ENCODE assay signal across 25 cellular contexts in the genomic region with DNA sequence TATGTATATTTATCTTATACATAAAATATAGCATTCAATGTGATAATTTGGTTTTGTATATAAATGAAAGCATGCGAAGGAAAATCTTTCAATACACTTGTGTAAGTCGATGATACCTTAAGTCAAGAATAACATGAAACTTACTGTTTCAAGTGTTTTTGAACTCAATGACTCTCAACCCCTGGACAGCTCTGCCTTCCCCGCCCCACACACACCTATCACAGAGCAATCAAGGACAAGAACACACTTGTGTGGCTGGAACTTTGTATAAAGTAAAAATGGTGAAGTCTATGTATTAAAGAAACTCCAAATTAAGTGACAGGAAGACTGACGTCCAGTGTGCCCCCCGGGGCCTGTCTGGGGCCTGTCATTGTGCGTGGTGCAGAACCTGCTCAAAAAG.
DNase-seq lines count a peak whose midpoint lies in the region; ATAC-seq and TF ChIP-seq lines count a peak whose summit lies in the region.
"Had no signal": no experiment of that assay in that cellular context is flagged by ENCODE, and none has a peak within 500 bp of the region (broad histone marks: within the 10 kb centered on the region; RNA-seq: fewer than 3 reads in every experiment).

No MANE protein-coding gene starts in this region.

- H3K4me2 ChIP-seq in trophoblast cell (ENCODE audit: low read length), result no peak overlapping the region
- H3K4me2 ChIP-seq: A549; BLaER1 treated with 17β-estradiol and CSF1 and Interleukin-3, amounts not matched to agents 10 nM and 100 nM had no signal

- H3K18ac ChIP-seq in trophoblast cell (ENCODE audit: low read length), result no peak overlapping the region

- H3K27me3 ChIP-seq in left lung, result no peaks in the 10 kb centered on the region
- no peaks in the 10 kb centered on the region for H3K27me3 ChIP-seq in trophoblast cell (ENCODE audit: insufficient read depth, low read length)
- no peaks in the 10 kb centered on the region for H3K27me3 ChIP-seq in upper lobe of right lung
- H3K27me3 ChIP-seq: BE2C; BLaER1 treated with 17β-estradiol and CSF1 and Interleukin-3, amounts not matched to agents 10 nM and 100 nM had no signal

- no peak overlapping the region for H3K4me3 Mint-ChIP-seq in T-helper 2 cell treated with Interferon-gamma antibody and Interleukin-4, amounts not matched to agents 5 μg/mL and 100 μg/mL, for 36 hours
- H3K4me3 Mint-ChIP-seq in endothelial cell (ENCODE audit: unreplicated experiment), result no peak overlapping the region
- H3K4me3 Mint-ChIP-seq: CD14-positive monocyte; CD4-positive, alpha-beta T cell; CD8-positive, alpha-beta memory T cell had no signal

- peak overlapping the region; percentile 80 for H2BK12ac ChIP-seq in trophoblast cell (ENCODE audit: low read length)

- no peak overlapping the region for H2BK5ac ChIP-seq in trophoblast cell (ENCODE audit: low read depth, low read length, poor library complexity)

- H3K4ac ChIP-seq in trophoblast cell (ENCODE audit: low read depth, low read length), result no peak overlapping the region

- H3K27ac Mint-ChIP-seq in T-helper 2 cell treated with Interferon-gamma antibody and Interleukin-4, amounts not matched to agents 5 μg/mL and 100 μg/mL, for 36 hours, result no peak overlapping the region
- no peak overlapping the region for H3K27ac Mint-ChIP-seq in endothelial cell (ENCODE audit: unreplicated experiment)
- H3K27ac Mint-ChIP-seq: CD14-positive monocyte; CD4-positive, alpha-beta T cell; CD8-positive, alpha-beta memory T cell had no signal

- H3K4me1 ChIP-seq in left lung (peaks cover 11 to 13% of the 10 kb centered on the region in 2 donors), trophoblast cell (ENCODE audit: control insufficient read depth in 1 of 2, insufficient read depth in 2 of 2, low read length in 2 of 2) (peaks cover 6 to 7% of the 10 kb centered on the region in 2 experiments), upper lobe of right lung (peaks cover 15% of the 10 kb centered on the region)
- H3K4me1 ChIP-seq: BE2C had no signal

- no peaks in the 10 kb centered on the region for H3K36me3 ChIP-seq in left lung
- H3K36me3 ChIP-seq in trophoblast cell (ENCODE audit: control insufficient read depth in 1 of 2, insufficient read depth in 2 of 2, low read length in 2 of 2), result no peaks in the 10 kb centered on the region
- no peaks in the 10 kb centered on the region for H3K36me3 ChIP-seq in upper lobe of right lung
- H3K36me3 ChIP-seq: BE2C; BLaER1 treated with 17β-estradiol and CSF1 and Interleukin-3, amounts not matched to agents 10 nM and 100 nM had no signal

- H2BK120ac ChIP-seq in trophoblast cell (ENCODE audit: insufficient read depth, low read length, poor library complexity), result peak overlapping the region; percentile 46

- H3K14ac ChIP-seq in trophoblast cell (ENCODE audit: low read length), result no peak overlapping the region

- no peak overlapping the region for H3K9ac ChIP-seq in trophoblast cell (ENCODE audit: low read length)
- H3K9ac ChIP-seq: BLaER1 treated with 17β-estradiol and CSF1 and Interleukin-3, amounts not matched to agents 10 nM and 100 nM; GM23248 had no signal

- no peak overlapping the region for H3K4me3 ChIP-seq in left lung
- H3K4me3 ChIP-seq in trophoblast cell (ENCODE audit: low read depth, low read length), result no peak overlapping the region
- H3K4me3 ChIP-seq in upper lobe of right lung, result no peak overlapping the region
- H3K4me3 ChIP-seq: A549; BLaER1 treated with 17β-estradiol and CSF1 and Interleukin-3, amounts not matched to agents 10 nM and 100 nM; GM12878; GM23248 had no signal

- TF ChIP-seq CTCF in left lung (IDR thresholded peaks at IDR 0.05) (no peak), upper lobe of right lung (IDR thresholded peaks at IDR 0.05) (no peak), endothelial cell (IDR thresholded peaks at IDR 0.05; ENCODE audit: unreplicated experiment) (no peak)

- intact Hi-C loops in Right ventricle myocardium inferior (cut with DNase I) (loop anchor here (5.0 kb wide), 1 partner anchor 105 kb away; no protein-coding TSS in a partner anchor), left cardiac atrium (cut with DNase I) (no loop called here), left lung (cut with DNase I) (no loop called here), upper lobe of right lung (cut with DNase I) (no loop called here)

- no peaks in the 10 kb centered on the region for H3K36me3 Mint-ChIP-seq in T-helper 2 cell treated with Interferon-gamma antibody and Interleukin-4, amounts not matched to agents 5 μg/mL and 100 μg/mL, for 36 hours (ENCODE audit: low read depth)
- H3K36me3 Mint-ChIP-seq in endothelial cell (ENCODE audit: low read depth, unreplicated experiment), result no peaks in the 10 kb centered on the region
- H3K36me3 Mint-ChIP-seq: CD14-positive monocyte; CD8-positive, alpha-beta memory T cell had no signal

- H3K4me1 Mint-ChIP-seq in T-helper 2 cell treated with Interferon-gamma antibody and Interleukin-4, amounts not matched to agents 5 μg/mL and 100 μg/mL, for 36 hours (ENCODE audit: low read depth), result peaks cover 10% of the 10 kb centered on the region
- peaks cover 12% of the 10 kb centered on the region for H3K4me1 Mint-ChIP-seq in endothelial cell (ENCODE audit: unreplicated experiment)
- H3K4me1 Mint-ChIP-seq: CD14-positive monocyte; CD8-positive, alpha-beta memory T cell had no signal

- no peak overlapping the region for H2AFZ ChIP-seq in trophoblast cell (ENCODE audit: insufficient read depth, low read length, poor library complexity)
- H2AFZ ChIP-seq: GM23248 had no signal

- no peak overlapping the region for H4K8ac ChIP-seq in trophoblast cell (ENCODE audit: low read depth, low read length)

- no peak overlapping the region for H2AK5ac ChIP-seq in trophoblast cell (ENCODE audit: low read length)

- H3K27ac ChIP-seq in left lung (no peak overlapping the region), trophoblast cell (ENCODE audit: low read depth, low read length) (no peak overlapping the region), upper lobe of right lung (no peak overlapping the region)
- H3K27ac ChIP-seq: BLaER1 treated with 17β-estradiol and CSF1 and Interleukin-3, amounts not matched to agents 10 nM and 100 nM; GM23248 had no signal

- H3K9me3 ChIP-seq in left lung (no peaks in the 10 kb centered on the region), trophoblast cell (ENCODE audit: insufficient read depth, low read depth, low read length) (no peaks in the 10 kb centered on the region), upper lobe of right lung (no peaks in the 10 kb centered on the region)
- H3K9me3 ChIP-seq: A549, BE2C had no signal

- peak overlapping the region; percentile 62 for H4K91ac ChIP-seq in trophoblast cell (ENCODE audit: low read depth, low read length)

- H3K27me3 Mint-ChIP-seq in T-helper 2 cell treated with Interferon-gamma antibody and Interleukin-4, amounts not matched to agents 5 μg/mL and 100 μg/mL, for 36 hours (ENCODE audit: low read depth), result no peaks in the 10 kb centered on the region
- no peaks in the 10 kb centered on the region for H3K27me3 Mint-ChIP-seq in endothelial cell (ENCODE audit: unreplicated experiment)
- H3K27me3 Mint-ChIP-seq: CD4-positive, alpha-beta T cell had no signal

- peaks cover 15% of the 10 kb centered on the region for H3K79me1 ChIP-seq in trophoblast cell (ENCODE audit: low read length)

- no peak overlapping the region for H4K12ac ChIP-seq in trophoblast cell (ENCODE audit: low read depth, low read length)

- no peaks in the 10 kb centered on the region for H3K79me2 ChIP-seq in trophoblast cell (ENCODE audit: control insufficient read depth, insufficient read depth, low read length, poor library complexity)

- ATAC-seq in Right ventricle myocardium inferior, result no peak
- ATAC-seq in left cardiac atrium, result no peak
- ATAC-seq in left lung, result peak; percentile 64
- ATAC-seq in upper lobe of right lung, result peak; percentile 47
- ATAC-seq: A549, GM12878 had no signal

- no peaks in the 10 kb centered on the region for H3K9me3 Mint-ChIP-seq in T-helper 2 cell treated with Interferon-gamma antibody and Interleukin-4, amounts not matched to agents 5 μg/mL and 100 μg/mL, for 36 hours
- no peaks in the 10 kb centered on the region for H3K9me3 Mint-ChIP-seq in endothelial cell (ENCODE audit: unreplicated experiment)
- H3K9me3 Mint-ChIP-seq: CD4-positive, alpha-beta T cell had no signal

- DNase-seq in Right ventricle myocardium inferior (ENCODE audit: missing footprints) (peak; percentile 45), left cardiac atrium (no peak), left lung (no peak), trophoblast cell (no peak), upper lobe of right lung (no peak), endothelial cell (ENCODE audit: low spot score) (no peak)
- DNase-seq in activated CD4-positive, alpha-beta T cell treated with anti-CD3 and anti-CD28 coated beads for 4 hours, result no peak
- DNase-seq in T-helper 2 cell treated with Interferon-gamma antibody and Interleukin-4, amounts not matched to agents 5 μg/mL and 100 μg/mL, for 36 hours (ENCODE audit: low spot score), result no peak
- DNase-seq: 8988T; ACHN; AML-193; BE2C; CD4-positive, alpha-beta T cell; CD8-positive, alpha-beta memory T cell; DMS 273 treated with DMSO at 0.1 percent for 48 hours; DMS79; EL; GDM1; GM23248; H7; HCEC 1CT had no signal

- no CpG with 5 or more reads among the region's 6 CpGs for WGBS in trophoblast cell (ENCODE audit: extremely low coverage, insufficient coverage, insufficient read length)

- H3K23ac ChIP-seq in trophoblast cell (ENCODE audit: low read length), result no peak overlapping the region

Comparison
In these comparisons a context has a peak if more than half of its experiments do, and no peak if none do; other contexts are left out.
1. ATAC-seq: peak in left lung (single experiment) and upper lobe of right lung (single experiment); none in Right ventricle myocardium inferior (single experiment) and left cardiac atrium (0 of 2).